Comparison of ENCODE assay signal across 1 cellular context in the genomic region with DNA sequence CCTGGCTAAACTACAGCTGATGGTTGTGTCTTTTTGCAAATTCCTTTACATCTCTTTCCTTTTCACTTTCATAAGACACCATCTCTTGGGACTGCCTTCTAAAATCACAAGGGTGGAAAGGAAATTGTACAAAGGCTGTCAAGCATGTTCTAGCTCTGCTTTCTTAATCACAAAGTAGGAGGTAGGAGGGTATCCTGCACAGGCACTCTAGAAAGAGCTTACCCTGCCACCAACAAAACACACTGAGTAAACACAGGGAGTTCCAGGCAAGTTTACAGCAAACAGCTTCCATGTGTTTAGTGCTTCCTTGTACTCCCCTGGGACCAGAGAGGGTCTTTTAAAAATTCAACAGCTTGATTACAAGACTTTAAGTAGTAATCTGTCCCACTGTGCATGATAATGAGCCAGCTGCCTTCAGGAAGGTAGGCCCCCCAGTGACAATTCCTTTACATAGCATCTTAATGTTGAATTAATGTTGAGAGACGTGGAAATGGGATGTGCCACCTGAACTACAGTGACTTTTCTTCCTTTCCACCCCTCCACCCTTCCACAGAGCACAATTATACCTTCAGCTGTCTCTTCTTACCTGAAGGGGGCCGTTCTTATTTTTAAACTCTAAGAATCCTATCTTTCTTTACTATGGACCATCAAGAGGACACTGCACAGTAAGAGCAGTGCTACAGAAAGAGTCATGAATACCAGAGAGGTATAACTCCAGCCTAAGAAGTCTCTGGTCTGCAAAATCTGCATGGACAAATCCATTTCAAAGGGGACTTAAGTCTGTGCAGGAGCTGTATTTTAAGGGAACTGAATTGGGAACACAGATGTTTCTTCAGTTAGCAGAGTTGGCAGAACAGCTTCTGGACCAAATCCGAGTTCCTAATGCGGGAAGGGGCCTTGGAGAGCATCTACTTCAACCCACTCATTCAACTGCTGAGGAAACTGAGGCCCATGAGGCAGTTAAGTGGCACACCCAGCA.
TF ChIP-seq lines count a peak whose summit lies in the region.

No MANE protein-coding gene starts in this region.

TF ChIP-seq in HepG2, 621 proteins besides CTCF, POLR2A, EP300 and RAD21 (continued from another document and continues in another):
- TF ChIP-seq, protein P1, sequence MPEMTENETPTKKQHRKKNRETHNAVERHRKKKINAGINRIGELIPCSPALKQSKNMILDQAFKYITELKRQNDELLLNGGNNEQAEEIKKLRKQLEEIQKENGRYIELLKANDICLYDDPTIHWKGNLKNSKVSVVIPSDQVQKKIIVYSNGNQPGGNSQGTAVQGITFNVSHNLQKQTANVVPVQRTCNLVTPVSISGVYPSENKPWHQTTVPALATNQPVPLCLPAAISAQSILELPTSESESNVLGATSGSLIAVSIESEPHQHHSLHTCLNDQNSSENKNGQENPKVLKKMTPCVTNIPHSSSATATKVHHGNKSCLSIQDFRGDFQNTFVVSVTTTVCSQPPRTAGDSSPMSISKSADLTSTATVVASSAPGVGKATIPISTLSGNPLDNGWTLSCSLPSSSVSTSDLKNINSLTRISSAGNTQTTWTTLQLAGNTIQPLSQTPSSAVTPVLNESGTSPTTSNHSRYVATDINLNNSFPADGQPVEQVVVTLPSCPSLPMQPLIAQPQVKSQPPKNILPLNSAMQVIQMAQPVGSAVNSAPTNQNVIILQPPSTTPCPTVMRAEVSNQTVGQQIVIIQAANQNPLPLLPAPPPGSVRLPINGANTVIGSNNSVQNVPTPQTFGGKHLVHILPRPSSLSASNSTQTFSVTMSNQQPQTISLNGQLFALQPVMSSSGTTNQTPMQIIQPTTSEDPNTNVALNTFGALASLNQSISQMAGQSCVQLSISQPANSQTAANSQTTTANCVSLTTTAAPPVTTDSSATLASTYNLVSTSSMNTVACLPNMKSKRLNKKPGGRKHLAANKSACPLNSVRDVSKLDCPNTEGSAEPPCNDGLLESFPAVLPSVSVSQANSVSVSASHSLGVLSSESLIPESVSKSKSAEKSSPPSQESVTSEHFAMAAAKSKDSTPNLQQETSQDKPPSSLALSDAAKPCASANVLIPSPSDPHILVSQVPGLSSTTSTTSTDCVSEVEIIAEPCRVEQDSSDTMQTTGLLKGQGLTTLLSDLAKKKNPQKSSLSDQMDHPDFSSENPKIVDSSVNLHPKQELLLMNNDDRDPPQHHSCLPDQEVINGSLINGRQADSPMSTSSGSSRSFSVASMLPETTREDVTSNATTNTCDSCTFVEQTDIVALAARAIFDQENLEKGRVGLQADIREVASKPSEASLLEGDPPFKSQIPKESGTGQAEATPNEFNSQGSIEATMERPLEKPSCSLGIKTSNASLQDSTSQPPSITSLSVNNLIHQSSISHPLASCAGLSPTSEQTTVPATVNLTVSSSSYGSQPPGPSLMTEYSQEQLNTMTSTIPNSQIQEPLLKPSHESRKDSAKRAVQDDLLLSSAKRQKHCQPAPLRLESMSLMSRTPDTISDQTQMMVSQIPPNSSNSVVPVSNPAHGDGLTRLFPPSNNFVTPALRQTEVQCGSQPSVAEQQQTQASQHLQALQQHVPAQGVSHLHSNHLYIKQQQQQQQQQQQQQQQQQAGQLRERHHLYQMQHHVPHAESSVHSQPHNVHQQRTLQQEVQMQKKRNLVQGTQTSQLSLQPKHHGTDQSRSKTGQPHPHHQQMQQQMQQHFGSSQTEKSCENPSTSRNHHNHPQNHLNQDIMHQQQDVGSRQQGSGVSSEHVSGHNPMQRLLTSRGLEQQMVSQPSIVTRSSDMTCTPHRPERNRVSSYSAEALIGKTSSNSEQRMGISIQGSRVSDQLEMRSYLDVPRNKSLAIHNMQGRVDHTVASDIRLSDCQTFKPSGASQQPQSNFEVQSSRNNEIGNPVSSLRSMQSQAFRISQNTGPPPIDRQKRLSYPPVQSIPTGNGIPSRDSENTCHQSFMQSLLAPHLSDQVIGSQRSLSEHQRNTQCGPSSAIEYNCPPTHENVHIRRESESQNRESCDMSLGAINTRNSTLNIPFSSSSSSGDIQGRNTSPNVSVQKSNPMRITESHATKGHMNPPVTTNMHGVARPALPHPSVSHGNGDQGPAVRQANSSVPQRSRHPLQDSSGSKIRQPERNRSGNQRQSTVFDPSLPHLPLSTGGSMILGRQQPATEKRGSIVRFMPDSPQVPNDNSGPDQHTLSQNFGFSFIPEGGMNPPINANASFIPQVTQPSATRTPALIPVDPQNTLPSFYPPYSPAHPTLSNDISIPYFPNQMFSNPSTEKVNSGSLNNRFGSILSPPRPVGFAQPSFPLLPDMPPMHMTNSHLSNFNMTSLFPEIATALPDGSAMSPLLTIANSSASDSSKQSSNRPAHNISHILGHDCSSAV (CRISPR knock-in tag; IDR thresholded peaks at IDR 0.05; ENCODE audit: borderline replicate concordance) = no peak
- TF ChIP-seq, protein P2, sequence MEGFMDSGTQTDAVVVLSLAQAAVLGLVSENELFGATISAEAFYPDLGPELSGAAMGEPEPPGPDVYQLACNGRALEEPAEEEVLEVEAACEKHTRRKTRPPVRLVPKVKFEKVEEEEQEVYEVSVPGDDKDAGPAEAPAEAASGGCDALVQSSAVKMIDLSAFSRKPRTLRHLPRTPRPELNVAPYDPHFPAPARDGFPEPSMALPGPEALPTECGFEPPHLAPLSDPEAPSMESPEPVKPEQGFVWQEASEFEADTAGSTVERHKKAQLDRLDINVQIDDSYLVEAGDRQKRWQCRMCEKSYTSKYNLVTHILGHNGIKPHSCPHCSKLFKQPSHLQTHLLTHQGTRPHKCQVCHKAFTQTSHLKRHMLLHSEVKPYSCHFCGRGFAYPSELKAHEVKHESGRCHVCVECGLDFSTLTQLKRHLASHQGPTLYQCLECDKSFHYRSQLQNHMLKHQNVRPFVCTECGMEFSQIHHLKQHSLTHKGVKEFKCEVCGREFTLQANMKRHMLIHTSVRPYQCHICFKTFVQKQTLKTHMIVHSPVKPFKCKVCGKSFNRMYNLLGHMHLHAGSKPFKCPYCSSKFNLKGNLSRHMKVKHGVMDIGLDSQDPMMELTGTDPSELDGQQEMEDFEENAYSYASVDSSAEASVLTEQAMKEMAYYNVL (CRISPR knock-in tag; IDR thresholded peaks at IDR 0.05; ENCODE audit: borderline replicate concordance) = 0 out of 2 replicates have a peak, but pooled peaks have one; percentile 31
- TF ChIP-seq MTF2 (CRISPR knock-in tag; IDR thresholded peaks at IDR 0.05; ENCODE audit: borderline replicate concordance) (no peak), ZNF230 (CRISPR knock-in tag; IDR thresholded peaks at IDR 0.05) (no peak), ZNF569 (CRISPR knock-in tag; IDR thresholded peaks at IDR 0.05; ENCODE audit: borderline replicate concordance) (no peak), TBP (CRISPR knock-in tag; IDR thresholded peaks at IDR 0.05) (no peak), ZNF562 (CRISPR knock-in tag; IDR thresholded peaks at IDR 0.05; ENCODE audit: borderline replicate concordance) (no peak), FOXA1 (IDR thresholded peaks at IDR 0.05) (no peak), FOXA1 (CRISPR knock-in tag; IDR thresholded peaks at IDR 0.05) (peak; percentile 48; the same call in 1 of the 2 replicates), STAG1 (CRISPR knock-in tag; IDR thresholded peaks at IDR 0.05) (peak; percentile 69), THAP11 (CRISPR knock-in tag; IDR thresholded peaks at IDR 0.05) (peak; percentile 19; the same call in 1 of the 2 replicates), EEA1 (CRISPR knock-in tag; IDR thresholded peaks at IDR 0.05; ENCODE audit: borderline replicate concordance) (no peak), ZNF383 (CRISPR knock-in tag; IDR thresholded peaks at IDR 0.05; ENCODE audit: borderline replicate concordance) (0 out of 2 replicates have a peak, but pooled peaks have one; percentile 2), PITX1 (CRISPR knock-in tag; IDR thresholded peaks at IDR 0.05) (no peak), ZNF260 (CRISPR knock-in tag; IDR thresholded peaks at IDR 0.05; ENCODE audit: borderline replicate concordance, low read depth) (no peak), SRY (CRISPR knock-in tag; IDR thresholded peaks at IDR 0.05) (no peak), GZF1 (CRISPR knock-in tag; IDR thresholded peaks at IDR 0.05) (peak; percentile 36; the same call in 1 of the 2 replicates), RXRB (CRISPR knock-in tag; IDR thresholded peaks at IDR 0.05; ENCODE audit: borderline replicate concordance) (peak; percentile 34; the same call in 1 of the 2 replicates), ZNF468 (CRISPR knock-in tag; IDR thresholded peaks at IDR 0.05) (no peak), PRMT3 (CRISPR knock-in tag; IDR thresholded peaks at IDR 0.05; ENCODE audit: borderline replicate concordance, low read depth) (no peak), TARDBP (CRISPR knock-in tag; IDR thresholded peaks at IDR 0.05) (0 out of 2 replicates have a peak, but pooled peaks have one; percentile 26), ELF3 (CRISPR knock-in tag; IDR thresholded peaks at IDR 0.05) (no peak; the same call in 1 of the 2 replicates), NR2F6 (IDR thresholded peaks at IDR 0.05) (0 out of 2 replicates have a peak, but pooled peaks have one; percentile 10), NR2F6 (CRISPR knock-in tag; IDR thresholded peaks at IDR 0.05) (no peak), GATA4 (IDR thresholded peaks at IDR 0.05; ENCODE audit: borderline replicate concordance, low read depth) (no peak), ZMYM3 (CRISPR knock-in tag; IDR thresholded peaks at IDR 0.05) (0 out of 2 replicates have a peak, but pooled peaks have one; percentile 32), HMG20B (CRISPR knock-in tag; conservative IDR thresholded peaks at IDR 0.05) (0 out of 2 replicates have a peak, but pooled peaks have one; percentile 21), POLR2AphosphoS5 (IDR thresholded peaks at IDR 0.05; ENCODE audit: low read depth, low read length) (peak; percentile 16; the same call in 1 of the 2 replicates), FOXP1 (IDR thresholded peaks at IDR 0.05) (no peak), FOXP1 (CRISPR knock-in tag; IDR thresholded peaks at IDR 0.05) (peak; percentile 40; the same call in 1 of the 2 replicates), ZNF3 (CRISPR knock-in tag; IDR thresholded peaks at IDR 0.05) (no peak), PAX8 (CRISPR knock-in tag; IDR thresholded peaks at IDR 0.05; ENCODE audit: borderline replicate concordance) (0 out of 2 replicates have a peak, but pooled peaks have one; percentile 5), ZNF430 (CRISPR knock-in tag; IDR thresholded peaks at IDR 0.05) (0 out of 2 replicates have a peak, but pooled peaks have one; percentile 26), CC2D1A (CRISPR knock-in tag; IDR thresholded peaks at IDR 0.05) (no peak), ZC3H13 (CRISPR knock-in tag; IDR thresholded peaks at IDR 0.05) (no peak), SIN3A (IDR thresholded peaks at IDR 0.05; ENCODE audit: borderline replicate concordance, low read depth, low read length) (0 out of 2 replicates have a peak, but pooled peaks have one; percentile 22), SIX1 (CRISPR knock-in tag; IDR thresholded peaks at IDR 0.05; ENCODE audit: borderline replicate concordance) (peak; percentile 23; the same call in 1 of the 2 replicates), NFIC (IDR thresholded peaks at IDR 0.05; ENCODE audit: low read length) (0 out of 2 replicates have a peak, but pooled peaks have one; percentile 2)
- TF ChIP-seq, protein P3, sequence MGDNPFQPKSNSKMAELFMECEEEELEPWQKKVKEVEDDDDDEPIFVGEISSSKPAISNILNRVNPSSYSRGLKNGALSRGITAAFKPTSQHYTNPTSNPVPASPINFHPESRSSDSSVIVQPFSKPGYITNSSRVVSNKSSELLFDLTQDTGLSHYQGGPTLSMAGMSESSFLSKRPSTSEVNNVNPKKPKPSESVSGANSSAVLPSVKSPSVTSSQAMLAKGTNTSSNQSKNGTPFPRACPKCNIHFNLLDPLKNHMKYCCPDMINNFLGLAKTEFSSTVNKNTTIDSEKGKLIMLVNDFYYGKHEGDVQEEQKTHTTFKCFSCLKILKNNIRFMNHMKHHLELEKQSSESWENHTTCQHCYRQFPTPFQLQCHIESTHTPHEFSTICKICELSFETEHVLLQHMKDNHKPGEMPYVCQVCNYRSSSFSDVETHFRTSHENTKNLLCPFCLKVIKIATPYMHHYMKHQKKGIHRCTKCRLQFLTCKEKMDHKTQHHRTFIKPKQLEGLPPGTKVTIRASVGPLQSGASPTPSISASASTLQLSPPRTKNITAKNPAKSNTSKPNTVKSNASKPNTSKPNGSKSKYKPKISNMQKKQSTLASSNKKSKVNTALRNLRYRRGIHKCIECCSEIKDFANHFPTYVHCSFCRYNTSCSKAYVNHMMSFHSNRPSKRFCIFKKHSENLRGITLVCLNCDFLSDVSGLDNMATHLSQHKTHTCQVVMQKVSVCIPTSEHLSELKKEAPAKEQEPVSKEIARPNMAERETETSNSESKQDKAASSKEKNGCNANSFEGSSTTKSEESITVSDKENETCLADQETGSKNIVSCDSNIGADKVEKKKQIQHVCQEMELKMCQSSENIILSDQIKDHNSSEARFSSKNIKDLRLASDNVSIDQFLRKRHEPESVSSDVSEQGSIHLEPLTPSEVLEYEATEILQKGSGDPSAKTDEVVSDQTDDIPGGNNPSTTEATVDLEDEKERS (CRISPR knock-in tag; IDR thresholded peaks at IDR 0.05) = no peak
- TF ChIP-seq, protein P4, sequence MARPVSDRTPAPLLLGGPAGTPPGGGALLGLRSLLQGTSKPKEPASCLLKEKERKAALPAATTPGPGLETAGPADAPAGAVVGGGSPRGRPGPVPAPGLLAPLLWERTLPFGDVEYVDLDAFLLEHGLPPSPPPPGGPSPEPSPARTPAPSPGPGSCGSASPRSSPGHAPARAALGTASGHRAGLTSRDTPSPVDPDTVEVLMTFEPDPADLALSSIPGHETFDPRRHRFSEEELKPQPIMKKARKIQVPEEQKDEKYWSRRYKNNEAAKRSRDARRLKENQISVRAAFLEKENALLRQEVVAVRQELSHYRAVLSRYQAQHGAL (CRISPR knock-in tag; IDR thresholded peaks at IDR 0.05; ENCODE audit: not compliant biosample characterization) = no peak
- TF ChIP-seq, protein P5, sequence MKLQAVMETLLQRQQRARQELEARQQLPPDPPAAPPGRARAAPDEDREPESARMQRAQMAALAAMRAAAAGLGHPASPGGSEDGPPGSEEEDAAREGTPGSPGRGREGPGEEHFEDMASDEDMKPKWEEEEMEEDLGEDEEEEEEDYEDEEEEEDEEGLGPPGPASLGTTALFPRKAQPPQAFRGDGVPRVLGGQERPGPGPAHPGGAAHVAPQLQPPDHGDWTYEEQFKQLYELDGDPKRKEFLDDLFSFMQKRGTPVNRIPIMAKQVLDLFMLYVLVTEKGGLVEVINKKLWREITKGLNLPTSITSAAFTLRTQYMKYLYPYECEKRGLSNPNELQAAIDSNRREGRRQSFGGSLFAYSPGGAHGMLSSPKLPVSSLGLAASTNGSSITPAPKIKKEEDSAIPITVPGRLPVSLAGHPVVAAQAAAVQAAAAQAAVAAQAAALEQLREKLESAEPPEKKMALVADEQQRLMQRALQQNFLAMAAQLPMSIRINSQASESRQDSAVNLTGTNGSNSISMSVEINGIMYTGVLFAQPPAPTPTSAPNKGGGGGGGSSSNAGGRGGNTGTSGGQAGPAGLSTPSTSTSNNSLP (IDR thresholded peaks at IDR 0.05; ENCODE audit: low read depth, low read length) = 0 out of 2 replicates have a peak, but pooled peaks have one; percentile 31
- TF ChIP-seq, protein P6, sequence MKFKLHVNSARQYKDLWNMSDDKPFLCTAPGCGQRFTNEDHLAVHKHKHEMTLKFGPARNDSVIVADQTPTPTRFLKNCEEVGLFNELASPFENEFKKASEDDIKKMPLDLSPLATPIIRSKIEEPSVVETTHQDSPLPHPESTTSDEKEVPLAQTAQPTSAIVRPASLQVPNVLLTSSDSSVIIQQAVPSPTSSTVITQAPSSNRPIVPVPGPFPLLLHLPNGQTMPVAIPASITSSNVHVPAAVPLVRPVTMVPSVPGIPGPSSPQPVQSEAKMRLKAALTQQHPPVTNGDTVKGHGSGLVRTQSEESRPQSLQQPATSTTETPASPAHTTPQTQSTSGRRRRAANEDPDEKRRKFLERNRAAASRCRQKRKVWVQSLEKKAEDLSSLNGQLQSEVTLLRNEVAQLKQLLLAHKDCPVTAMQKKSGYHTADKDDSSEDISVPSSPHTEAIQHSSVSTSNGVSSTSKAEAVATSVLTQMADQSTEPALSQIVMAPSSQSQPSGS (CRISPR knock-in tag; IDR thresholded peaks at IDR 0.05) = no peak
